Comparison of ENCODE assay signal across 1 cellular context in genomic region chr7:157396316-157397035, GRCh38.
TF ChIP-seq lines count a peak whose summit lies in the region.

No MANE protein-coding gene starts in this region.

TF ChIP-seq in A549, 52 proteins besides CTCF, POLR2A, EP300 and RAD21:
- no peak for TF ChIP-seq USF2 (IDR thresholded peaks at IDR 0.05)
- no peak for TF ChIP-seq CBX8 (IDR thresholded peaks at IDR 0.05)
- TF ChIP-seq NR3C1 (IDR thresholded peaks at IDR 0.05): no peak
- TF ChIP-seq CHD4 (IDR thresholded peaks at IDR 0.05; ENCODE audit: borderline replicate concordance): no peak
- TF ChIP-seq SMC3 (IDR thresholded peaks at IDR 0.05): no peak
